In genomic region chr17:82248815-82249638, GRCh38 we compare ENCODE assay signal across 25 cellular contexts. TPM values are rescaled to one million over a fixed set of nuclear protein-coding genes. Genes with fewer than 3 reads are reported as not detected.
DNase-seq lines count a peak whose midpoint lies in the region; ATAC-seq and TF ChIP-seq lines count a peak whose summit lies in the region.
"Had no signal": no experiment of that assay in that cellular context is flagged by ENCODE, and none has a peak within 500 bp of the region (broad histone marks: within the 10 kb centered on the region; RNA-seq: fewer than 3 reads in every experiment).

No MANE protein-coding gene starts in this region.

- TF ChIP-seq EP300 in gastroesophageal sphincter (IDR thresholded peaks at IDR 0.05), result no peak

- H3K9me3 ChIP-seq in HEK293 (ENCODE audit: control insufficient read depth, insufficient read depth, low read depth, low read length) (no peaks in the 10 kb centered on the region), gastroesophageal sphincter (no peaks in the 10 kb centered on the region)
- H3K9me3 ChIP-seq: breast epithelium, HAP-1, ovary, right lobe of liver, thoracic aorta had no signal

- no peak for TF ChIP-seq POLR2A in gastroesophageal sphincter (IDR thresholded peaks at IDR 0.05)

- no peaks in the 10 kb centered on the region for H3K9me3 Mint-ChIP-seq in type B pancreatic cell
- H3K9me3 Mint-ChIP-seq: CD8-positive, alpha-beta memory T cell had no signal

- peak overlapping the region; percentile 16; the same call in 1 of the 2 replicates for H3K27ac ChIP-seq in HEK293 (ENCODE audit: extremely low read depth, low read depth, low read length)
- peak overlapping the region in 3 of 4 donors; percentile 35 to 86 (median 83) for H3K27ac ChIP-seq in gastroesophageal sphincter
- H3K27ac ChIP-seq: ovary, right lobe of liver, thoracic aorta had no signal

- intact Hi-C loops in Right ventricle myocardium superior (cut with DNase I) (no loop called here), cardiac septum (cut with DNase I) (no loop called here)

- DNase-seq in Right ventricle myocardium superior (peak; percentile 41), cardiac septum (ENCODE audit: low spot score) (no peak), type B pancreatic cell (ENCODE audit: extremely low spot score, unreplicated experiment) (no peak), CD1c-positive myeloid dendritic cell (ENCODE audit: extremely low spot score) (no peak), RPMI8226 (no peak)
- DNase-seq: activated CD4-positive, alpha-beta T cell treated with anti-CD3 and anti-CD28 coated beads for 1 hour; activated CD8-positive, alpha-beta memory T cell treated with anti-CD3 and anti-CD28 coated beads, Interleukin-2, amount 50 U/mL, for 4 hours; activated effector memory CD4-positive, alpha-beta T cell treated with anti-CD3 and anti-CD28 coated beads, Interleukin-2, amount 50 U/mL, for 16 hours; CD8-positive, alpha-beta memory T cell; DMS79; hippocampal formation; islet precursor cell; NCI-H1417 treated with DMSO at 0.1 percent for 48 hours; NCI-H2107; NCI-H510A treated with DMSO at 0.1 percent for 48 hours; stimulated activated CD4-positive, alpha-beta T cell treated with anti-CD3 and anti-CD28 coated beads, Interleukin-15, amount 100 ng/mL, for 24 hours; SW 1271 had no signal

- H3K4me3 Mint-ChIP-seq in type B pancreatic cell, result no peak overlapping the region

- H3K36me3 Mint-ChIP-seq in type B pancreatic cell, result peaks cover 23% of the 10 kb centered on the region

- H3K27me3 Mint-ChIP-seq in type B pancreatic cell, result no peaks in the 10 kb centered on the region

- H3K4me1 ChIP-seq in HEK293 (ENCODE audit: control insufficient read depth, insufficient read depth, low read length), result no peaks in the 10 kb centered on the region
- peaks cover 0 to 70% (median 24%) of the 10 kb centered on the region in 3 donors for H3K4me1 ChIP-seq in gastroesophageal sphincter
- H3K4me1 ChIP-seq: HAP-1, right lobe of liver had no signal

- H3K4me3 ChIP-seq in HEK293 (ENCODE audit: low read depth, low read length) (no peak overlapping the region), gastroesophageal sphincter (no peak overlapping the region)
- H3K4me3 ChIP-seq: breast epithelium, HAP-1, ovary, right lobe of liver, thoracic aorta had no signal

- TF ChIP-seq CTCF in HEK293 (tag by site-specific recombination; IDR thresholded peaks at IDR 0.05) (no peak), gastroesophageal sphincter (IDR thresholded peaks at IDR 0.05) (no peak), type B pancreatic cell (conservative IDR thresholded peaks at IDR 0.05) (no peak)

- H3K36me3 ChIP-seq in HEK293 (ENCODE audit: control insufficient read depth in 2 of 2, insufficient read depth in 1 of 2, low read length in 2 of 2) (peaks cover 53 to 100% of the 10 kb centered on the region in 2 experiments), gastroesophageal sphincter (peaks cover 0 to 97% of the 10 kb centered on the region in 2 donors)
- H3K36me3 ChIP-seq: ovary had no signal

- 20 to 81% methylated on average over 1 to 11 of the region's 54 CpGs for WGBS in gastroesophageal sphincter (ENCODE audit: low coverage in 1 of 2), 2 donors

- no peaks in the 10 kb centered on the region for H3K4me1 Mint-ChIP-seq in type B pancreatic cell (ENCODE audit: unreplicated experiment)

- POLR2A ChIA-PET in HEK293 (lab: Yijun Ruan, JAX), result no interaction called here

- CTCF ChIA-PET in HEK293 (lab: Yijun Ruan, JAX), result interaction anchor here (1.4 to 3.4 kb wide), 2 partner anchors 13 to 72 kb away, joined by 4 to 15 read pairs; no protein-coding TSS in a partner anchor

- H3K27me3 ChIP-seq in gastroesophageal sphincter, result no peaks in the 10 kb centered on the region
- H3K27me3 ChIP-seq: breast epithelium, ovary, right lobe of liver had no signal

- ATAC-seq in Right ventricle myocardium superior (ENCODE audit: poor library complexity) (no peak), gastroesophageal sphincter (no peak), HG03280 (IDR thresholded peaks at IDR 0.05; ENCODE audit: unreplicated experiment) (no peak)
- ATAC-seq: right lobe of liver had no signal

- peak overlapping the region; percentile 8 for H3K27ac Mint-ChIP-seq in type B pancreatic cell

TF ChIP-seq in HEK293, 187 proteins besides CTCF, POLR2A, EP300 and RAD21:
- TF ChIP-seq ZFP37 (tag by site-specific recombination; IDR thresholded peaks at IDR 0.05) (no peak), GFI1B (tag by site-specific recombination; IDR thresholded peaks at IDR 0.05) (no peak), ZNF544 (tag by site-specific recombination; IDR thresholded peaks at IDR 0.05) (no peak), OSR2 (tag by site-specific recombination; IDR thresholded peaks at IDR 0.05) (no peak), GLI4 (tag by site-specific recombination; IDR thresholded peaks at IDR 0.05) (no peak), ZNF664 (tag by site-specific recombination; IDR thresholded peaks at IDR 0.05) (no peak), ZNF132 (tag by site-specific recombination; IDR thresholded peaks at IDR 0.05; ENCODE audit: borderline replicate concordance) (no peak), ZNF223 (tag by site-specific recombination; IDR thresholded peaks at IDR 0.05) (no peak)

RNA-seq across cellular contexts. Expression of gene SLC16A3, which starts 20.2 kb away (rescaled TPM):
- total RNA-seq in Right ventricle myocardium superior (10.0 TPM), cardiac septum (20.7 TPM), gastroesophageal sphincter (10 to 100 TPM; 11.2 to 38.5 (median 22.1) TPM), type B pancreatic cell (ENCODE audit: low replicate concordance) (27.8 and 29.8 TPM in 2 replicates)

RNA-seq across cellular contexts. Expression of gene CSNK1D, which starts 24.5 kb away (rescaled TPM):
- total RNA-seq in Right ventricle myocardium superior, result 54.4 TPM
- total RNA-seq in cardiac septum, result 80.9 TPM
- 10 to 100 TPM; 23.4 to 92.1 (median 72.4) TPM for total RNA-seq in gastroesophageal sphincter
- total RNA-seq in type B pancreatic cell (ENCODE audit: low replicate concordance), result 176 and 184 TPM in 2 replicates

RNA-seq across cellular contexts. Expression of gene CCDC57, which starts 36.4 kb away (rescaled TPM):
- 8.6 TPM for total RNA-seq in Right ventricle myocardium superior
- total RNA-seq in cardiac septum, result 10.6 TPM
- total RNA-seq in gastroesophageal sphincter, result 10 to 100 TPM in 3 of 4 donors, 1 to 10 TPM in 1; 6.5 to 28.2 (median 16.2) TPM
- total RNA-seq in type B pancreatic cell (ENCODE audit: low replicate concordance), result 33.5 and 58.7 TPM in 2 replicates
